15 cellular contexts compared by ENCODE assay signal in genomic region chr5:126484248-126484647, GRCh38.
DNase-seq lines count a peak whose midpoint lies in the region; ATAC-seq and TF ChIP-seq lines count a peak whose summit lies in the region.
"Had no signal": no experiment of that assay in that cellular context is flagged by ENCODE, and none has a peak within 500 bp of the region (broad histone marks: within the 10 kb centered on the region; RNA-seq: fewer than 3 reads in every experiment).

No MANE protein-coding gene starts in this region.

- H3K4me1 ChIP-seq in thoracic aorta (ENCODE audit: control insufficient read depth in 1 of 2, low read depth in 2 of 2) (peaks cover 15 to 65% of the 10 kb centered on the region in 2 donors), aorta (ENCODE audit: control insufficient read depth in 1 of 2, insufficient read depth in 2 of 2, low read length in 2 of 2) (peaks cover 0 to 2% of the 10 kb centered on the region in 2 donors)
- H3K4me1 ChIP-seq: A549 had no signal

- H3K9me3 ChIP-seq in thoracic aorta (no peaks in the 10 kb centered on the region), aorta (ENCODE audit: control insufficient read depth, low read length) (no peaks in the 10 kb centered on the region)
- H3K9me3 ChIP-seq: A549 had no signal

- H3K27me3 ChIP-seq in thoracic aorta (replicated peaks; ENCODE audit: insufficient read depth) (no peaks in the 10 kb centered on the region), aorta (ENCODE audit: control insufficient read depth in 1 of 2, insufficient read depth in 2 of 2, low read length in 1 of 2) (no peaks in the 10 kb centered on the region)

- peak; percentile 67 for DNase-seq in medulla oblongata (ENCODE audit: extremely low spot score)
- no peak for DNase-seq in thoracic aorta (ENCODE audit: low spot score)
- no peak for DNase-seq in aorta
- no peak for DNase-seq in cerebellar cortex (ENCODE audit: low spot score)
- no peak for DNase-seq in NOMO-1 (lab: John Stamatoyannopoulos, UW; ENCODE audit: unreplicated experiment in 2 of 2)
- DNase-seq in hepatic stellate cell (ENCODE audit: low spot score), result no peak
- DNase-seq in NCI-H2081 (lab: John Stamatoyannopoulos, UW), result no peak
- DNase-seq: CD8-positive, alpha-beta T cell; COR-L47; GF-D8; GM23248 had no signal

- no peaks in the 10 kb centered on the region for H3K27me3 Mint-ChIP-seq in brain

- peaks cover 49% of the 10 kb centered on the region for H3K36me3 ChIP-seq in thoracic aorta
- peaks cover 4 to 7% of the 10 kb centered on the region in 2 donors for H3K36me3 ChIP-seq in aorta (ENCODE audit: control insufficient read depth in 1 of 2, insufficient read depth in 2 of 2, low read length in 1 of 2)

- WGBS in aorta, 2 donors, result 30 to 31% methylated on average over 2 of the region's 2 CpGs

- intact Hi-C loops in aorta (cut with DNase I), result no loop called here

- TF ChIP-seq CTCF in brain (conservative IDR thresholded peaks at IDR 0.05) (no peak), thoracic aorta (IDR thresholded peaks at IDR 0.05) (no peak)

- H3K36me3 Mint-ChIP-seq in brain, result no peaks in the 10 kb centered on the region

- H3K4me3 ChIP-seq in thoracic aorta (no peak overlapping the region), aorta (ENCODE audit: low read length in 2 of 2) (no peak overlapping the region)
- H3K4me3 ChIP-seq: A549, GM23248 had no signal

- H3K27ac Mint-ChIP-seq in brain, result peak overlapping the region in 4 of 5 experiments; percentile 22 to 85 (median 68)
- H3K27ac Mint-ChIP-seq: CD14-positive monocyte; CD8-positive, alpha-beta T cell had no signal

- H3K9me3 Mint-ChIP-seq in brain, result no peaks in the 10 kb centered on the region
- H3K9me3 Mint-ChIP-seq: CD14-positive monocyte; CD8-positive, alpha-beta T cell had no signal

- ATAC-seq in thoracic aorta (ENCODE audit: insufficient number of reproducible peaks, low FRiP score, low read depth) (no peak), aorta (ENCODE audit: low FRiP score) (no peak)
- ATAC-seq: A549; CD8-positive, alpha-beta T cell; HCT116 had no signal

- H3K4me1 Mint-ChIP-seq in brain, result peaks cover 44% of the 10 kb centered on the region
- H3K4me1 Mint-ChIP-seq: CD14-positive monocyte had no signal

- H3K4me3 Mint-ChIP-seq in brain, result peak overlapping the region in 2 of 5 experiments; percentile 28 to 69
- H3K4me3 Mint-ChIP-seq: CD14-positive monocyte; CD8-positive, alpha-beta T cell had no signal

- H3K27ac ChIP-seq in thoracic aorta (peak overlapping the region; percentile 70 to 74), aorta (ENCODE audit: low read depth in 1 of 2, low read length in 2 of 2) (peak overlapping the region; percentile 28 to 71)
- H3K27ac ChIP-seq: A549 had no signal
